Comparison of ENCODE assay signal across 8 cellular contexts in genomic region chr2:172735646-172736418, GRCh38. TPM values are rescaled to one million over a fixed set of nuclear protein-coding genes. Genes with fewer than 3 reads are reported as not detected.
DNase-seq lines count a peak whose midpoint lies in the region; ATAC-seq, FAIRE-seq and TF ChIP-seq lines count a peak whose summit lies in the region.

TSS of gene RAPGEF4 (plus strand) at chr2:172735845. CDS start at chr2:172735984, 139 bp downstream.

- H3K9ac ChIP-seq in HUES6 (ENCODE audit: low read length) (peak within 1 kb of the TSS; percentile 42), kidney (ENCODE audit: low read length in 2 of 2) (no peak within 1 kb of the TSS), subcutaneous abdominal adipose tissue (ENCODE audit: low read length in 5 of 5) (peak within 1 kb of the TSS in 3 of 5 donors; percentile 62 to 69 (median 66))

- H3K27me3 Mint-ChIP-seq in brain = peaks cover 14% of the 10 kb centered on the region

- H3K4me1 Mint-ChIP-seq in brain = peaks cover 30% of the 10 kb centered on the region

- no peak for TF ChIP-seq CTCF in C4-2B (conservative IDR thresholded peaks at IDR 0.05)
- no peak for TF ChIP-seq CTCF in brain (conservative IDR thresholded peaks at IDR 0.05)
- TF ChIP-seq CTCF in kidney (IDR thresholded peaks at IDR 0.05; ENCODE audit: borderline replicate concordance, extremely low read depth, insufficient read depth) = no peak

- ATAC-seq in GM19467 (IDR thresholded peaks at IDR 0.05; ENCODE audit: unreplicated experiment) (no peak), HG03378 (IDR thresholded peaks at IDR 0.05; ENCODE audit: unreplicated experiment) (no peak)

- H3K27me3 ChIP-seq in HUES6 (ENCODE audit: control insufficient read depth, insufficient read depth, low read length) = peaks cover 46% of the 10 kb centered on the region
- H3K27me3 ChIP-seq in subcutaneous abdominal adipose tissue (ENCODE audit: control insufficient read depth in 5 of 5, insufficient read depth in 4 of 5, low read length in 5 of 5) = peaks cover 0 to 11% (median 0%) of the 10 kb centered on the region in 5 donors

- H3K4me1 ChIP-seq in HUES6 (ENCODE audit: control insufficient read depth, insufficient read depth, low read length) (0 out of 2 replicates have a peak, but pooled peaks cover 7% of the 10 kb centered on the region), kidney (ENCODE audit: control insufficient read depth in 1 of 2, insufficient read depth in 1 of 2, low read depth in 1 of 2, low read length in 2 of 2) (no peaks in the 10 kb centered on the region), subcutaneous abdominal adipose tissue (ENCODE audit: control insufficient read depth in 5 of 5, insufficient read depth in 5 of 5, low read length in 5 of 5) (peaks cover 0 to 26% (median 16%) of the 10 kb centered on the region in 5 donors)

- no peaks in the 10 kb centered on the region for H3K36me3 Mint-ChIP-seq in brain

- H3K9me3 ChIP-seq in HUES6 (ENCODE audit: control insufficient read depth, insufficient read depth, low read depth, low read length) (no peaks in the 10 kb centered on the region), kidney (ENCODE audit: control insufficient read depth in 1 of 2, low read length in 2 of 2) (no peaks in the 10 kb centered on the region), subcutaneous abdominal adipose tissue (ENCODE audit: control insufficient read depth in 5 of 5, low read length in 5 of 5) (no peaks in the 10 kb centered on the region)

- H3K27ac Mint-ChIP-seq in brain = peak within 1 kb of the TSS in 4 of 5 experiments; percentile 53 to 90 (median 82)

- no peaks in the 10 kb centered on the region for H3K36me3 ChIP-seq in HUES6 (ENCODE audit: control insufficient read depth, insufficient read depth, low read length)
- no peaks in the 10 kb centered on the region for H3K36me3 ChIP-seq in kidney (ENCODE audit: control insufficient read depth in 1 of 2, insufficient read depth in 2 of 2, low read length in 2 of 2)
- no peaks in the 10 kb centered on the region for H3K36me3 ChIP-seq in subcutaneous abdominal adipose tissue (ENCODE audit: control insufficient read depth in 5 of 5, insufficient read depth in 5 of 5, low read length in 5 of 5)

- H3K9me3 Mint-ChIP-seq in brain = no peaks in the 10 kb centered on the region

- H3K27ac ChIP-seq in C4-2B = peak within 1 kb of the TSS; percentile 22; the same call in 1 of the 2 replicates
- no peak within 1 kb of the TSS for H3K27ac ChIP-seq in HUES6 (ENCODE audit: low read depth, low read length)
- no peak within 1 kb of the TSS for H3K27ac ChIP-seq in kidney (ENCODE audit: low read depth in 2 of 2, low read length in 2 of 2)
- H3K27ac ChIP-seq in subcutaneous abdominal adipose tissue (ENCODE audit: low read depth, low read length) = no peak within 1 kb of the TSS

- H3K4me3 ChIP-seq in HUES6 (ENCODE audit: low read depth, low read length) (peak within 1 kb of the TSS; percentile 70), kidney (ENCODE audit: low read length in 2 of 2) (peak within 1 kb of the TSS in 1 of 2 donors; percentile 51), subcutaneous abdominal adipose tissue (ENCODE audit: low read depth in 1 of 5, low read length in 5 of 5) (peak within 1 kb of the TSS; percentile 49 to 81 (median 67))

- intact Hi-C loops in kidney (cut with DNase I) = no loop called here

- DNase-seq in kidney (peak; percentile 74), globus pallidus (ENCODE audit: low spot score) (no peak)

- no peak for FAIRE-seq in kidney (lab: Jason Lieb, UNC)

- H3K4me3 Mint-ChIP-seq in brain = peak within 1 kb of the TSS; percentile 78 to 94 (median 89)

RNA-seq across cellular contexts. Expression of gene RAPGEF4, which starts in this region (rescaled TPM):
- polyA plus RNA-seq in brain (ENCODE audit: insufficient read depth, low read depth, low replicate concordance) = 18.3 TPM
- 13.6 TPM for total RNA-seq in kidney
- polyA plus RNA-seq in kidney (ENCODE audit: insufficient read depth, low read depth, low replicate concordance) = 3.8 TPM

Comparison
In these comparisons a context has a peak if more than half of its experiments do, and no peak if none do; other contexts are left out.
1. H3K9ac ChIP-seq: peak in HUES6 (single experiment) and subcutaneous abdominal adipose tissue (3 of 5); none in kidney (0 of 2).